In the genomic region with DNA sequence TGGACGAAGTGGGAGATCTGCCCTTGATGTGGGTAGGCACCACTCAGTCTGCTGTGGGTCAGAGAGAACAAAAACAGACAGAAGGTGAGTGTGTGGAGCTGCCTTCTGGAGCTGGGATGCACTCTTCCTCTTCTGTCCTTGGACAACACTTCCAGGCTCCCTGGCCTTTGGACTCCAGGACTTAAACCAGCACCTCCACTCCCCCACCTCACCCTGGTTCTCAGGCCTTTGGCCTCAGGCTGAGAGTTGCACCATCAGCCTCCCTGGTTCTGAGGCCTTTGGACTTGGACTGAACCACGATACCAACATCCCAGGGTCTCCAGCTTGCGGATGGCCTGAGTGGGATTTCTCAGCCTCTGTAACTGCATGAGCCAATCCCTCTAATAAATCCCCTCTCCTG, we compare ENCODE assay signal across 13 cellular contexts.
DNase-seq lines count a peak whose midpoint lies in the region; ATAC-seq, FAIRE-seq and TF ChIP-seq lines count a peak whose summit lies in the region.
"Had no signal": no experiment of that assay in that cellular context is flagged by ENCODE, and none has a peak within 500 bp of the region (broad histone marks: within the 10 kb centered on the region; RNA-seq: fewer than 3 reads in every experiment).

No MANE protein-coding gene starts in this region.

- no peak for TF ChIP-seq CTCF in C4-2B (conservative IDR thresholded peaks at IDR 0.05)
- TF ChIP-seq CTCF in VCaP (conservative IDR thresholded peaks at IDR 0.05): no peak
- TF ChIP-seq CTCF in sigmoid colon (IDR thresholded peaks at IDR 0.05): no peak

- peak; percentile 42 for ATAC-seq in left lobe of liver
- ATAC-seq: CD8-positive, alpha-beta T cell had no signal

- no peaks in the 10 kb centered on the region for H3K27me3 ChIP-seq in small intestine (ENCODE audit: control insufficient read depth in 2 of 2, insufficient read depth in 2 of 2, low read length in 2 of 2)
- H3K27me3 ChIP-seq in sigmoid colon: peaks cover 0 to 17% (median 0%) of the 10 kb centered on the region in 3 donors

- H3K27ac ChIP-seq in C4-2B (peak overlapping the region; percentile 94), VCaP (peak overlapping the region; percentile 97), small intestine (ENCODE audit: low read depth in 1 of 2, low read length in 1 of 2) (no peak overlapping the region), sigmoid colon (no peak overlapping the region)

- DNase-seq in left lobe of liver (ENCODE audit: low spot score) (no peak), small intestine (peak; percentile 94), sigmoid colon (no peak), activated T-cell treated with anti-CD3 and anti-CD28 coated beads for 4 hours (no peak)
- no peak for DNase-seq in stimulated activated CD8-positive, alpha-beta memory T cell treated with anti-CD3 and anti-CD28 coated beads, Interleukin-4, amount 100 ng/mL, for 48 hours
- DNase-seq: ACHN; CD8-positive, alpha-beta T cell had no signal

- TF ChIP-seq POLR2A in sigmoid colon (IDR thresholded peaks at IDR 0.05): no peak

- peaks cover 0 to 2% of the 10 kb centered on the region in 2 donors for H3K4me1 ChIP-seq in small intestine (ENCODE audit: control insufficient read depth in 2 of 2, insufficient read depth in 1 of 2, low read depth in 1 of 2, low read length in 1 of 2)
- H3K4me1 ChIP-seq in sigmoid colon: no peaks in the 10 kb centered on the region
- H3K4me1 ChIP-seq: HAP-1 had no signal

- no peak for TF ChIP-seq EP300 in sigmoid colon (IDR thresholded peaks at IDR 0.05)

- H3K4me3 ChIP-seq in small intestine (ENCODE audit: low read depth in 1 of 2, low read length in 2 of 2) (no peak overlapping the region), sigmoid colon (no peak overlapping the region)
- H3K4me3 ChIP-seq: HAP-1 had no signal

- intact Hi-C loops in sigmoid colon (cut with DNase I): no loop called here

- FAIRE-seq in small intestine (lab: Jason Lieb, UNC): no peak
- FAIRE-seq: H1, HTR-8/SVneo had no signal

- 17 to 65% (median 32%) methylated on average over 3 of the region's 3 CpGs for WGBS in small intestine, 3 donors
- WGBS in sigmoid colon, 2 donors: 75 to 91% methylated on average over 3 of the region's 3 CpGs

- H3K36me3 ChIP-seq in small intestine (ENCODE audit: control insufficient read depth in 2 of 2, insufficient read depth in 2 of 2, low read length in 2 of 2) (no peaks in the 10 kb centered on the region), sigmoid colon (no peaks in the 10 kb centered on the region)
- H3K36me3 ChIP-seq: HAP-1 had no signal

- H3K9me3 ChIP-seq in small intestine (ENCODE audit: control insufficient read depth, low read depth) (no peaks in the 10 kb centered on the region), sigmoid colon (no peaks in the 10 kb centered on the region)
- H3K9me3 ChIP-seq: Caco-2, HAP-1 had no signal

Comparison
In these comparisons a context has a peak if more than half of its experiments do, and no peak if none do; other contexts are left out.
1. H3K27ac ChIP-seq: peak in C4-2B (single experiment) and VCaP (single experiment); none in small intestine (0 of 2) and sigmoid colon (0 of 4).